ENCODE assay signal across 1 cellular context in genomic region chr19:5693195-5694166, GRCh38.
TF ChIP-seq lines count a peak whose summit lies in the region.

No MANE protein-coding gene starts in this region.

TF ChIP-seq in HepG2, 621 proteins besides CTCF, POLR2A, EP300 and RAD21 (continued from another document and continues in another):
- no peak for TF ChIP-seq NFAT5 (CRISPR knock-in tag; IDR thresholded peaks at IDR 0.05)
- peak; percentile 16; the same call in 1 of the 2 replicates for TF ChIP-seq ZFY (CRISPR knock-in tag; IDR thresholded peaks at IDR 0.05)
- TF ChIP-seq ZNF530 (CRISPR knock-in tag; IDR thresholded peaks at IDR 0.05; ENCODE audit: low read depth), result no peak
- peak; percentile 65; the same call in 1 of the 2 replicates for TF ChIP-seq ZC3H13 (CRISPR knock-in tag; IDR thresholded peaks at IDR 0.05)
- TF ChIP-seq ZNF564 (CRISPR knock-in tag; IDR thresholded peaks at IDR 0.05), result no peak
- no peak for TF ChIP-seq AHDC1 (CRISPR knock-in tag; IDR thresholded peaks at IDR 0.05; ENCODE audit: borderline replicate concordance)
- no peak for TF ChIP-seq HOXA9 (CRISPR knock-in tag; IDR thresholded peaks at IDR 0.05; ENCODE audit: borderline replicate concordance)
- TF ChIP-seq ZNF407 (CRISPR knock-in tag; IDR thresholded peaks at IDR 0.05; ENCODE audit: not compliant biosample characterization), result no peak
- peak; percentile 90 for TF ChIP-seq RBFOX2 (IDR thresholded peaks at IDR 0.05; ENCODE audit: low read depth, low read length)
- TF ChIP-seq SMARCE1 (IDR thresholded peaks at IDR 0.05; ENCODE audit: borderline replicate concordance), result no peak
- TF ChIP-seq JUND (CRISPR knock-in tag; IDR thresholded peaks at IDR 0.05), result no peak
- TF ChIP-seq NR3C1 (CRISPR knock-in tag; IDR thresholded peaks at IDR 0.05), result no peak
- no peak for TF ChIP-seq ZNF878 (CRISPR knock-in tag; IDR thresholded peaks at IDR 0.05)
- no peak for TF ChIP-seq YY1 (IDR thresholded peaks at IDR 0.05; ENCODE audit: insufficient read depth, insufficient replicate concordance, low read depth, low read length)
- no peak for TF ChIP-seq ZNF264 (CRISPR knock-in tag; IDR thresholded peaks at IDR 0.05)
- no peak for TF ChIP-seq ZSCAN29 (CRISPR knock-in tag; conservative IDR thresholded peaks at IDR 0.05)
- no peak for TF ChIP-seq ZNF850 (CRISPR knock-in tag; conservative IDR thresholded peaks at IDR 0.05)
- TF ChIP-seq KLF6 (CRISPR knock-in tag; IDR thresholded peaks at IDR 0.05), result no peak
- TF ChIP-seq, protein P1, sequence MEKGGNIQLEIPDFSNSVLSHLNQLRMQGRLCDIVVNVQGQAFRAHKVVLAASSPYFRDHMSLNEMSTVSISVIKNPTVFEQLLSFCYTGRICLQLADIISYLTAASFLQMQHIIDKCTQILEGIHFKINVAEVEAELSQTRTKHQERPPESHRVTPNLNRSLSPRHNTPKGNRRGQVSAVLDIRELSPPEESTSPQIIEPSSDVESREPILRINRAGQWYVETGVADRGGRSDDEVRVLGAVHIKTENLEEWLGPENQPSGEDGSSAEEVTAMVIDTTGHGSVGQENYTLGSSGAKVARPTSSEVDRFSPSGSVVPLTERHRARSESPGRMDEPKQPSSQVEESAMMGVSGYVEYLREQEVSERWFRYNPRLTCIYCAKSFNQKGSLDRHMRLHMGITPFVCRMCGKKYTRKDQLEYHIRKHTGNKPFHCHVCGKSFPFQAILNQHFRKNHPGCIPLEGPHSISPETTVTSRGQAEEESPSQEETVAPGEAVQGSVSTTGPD (CRISPR knock-in tag; IDR thresholded peaks at IDR 0.05), result no peak
- no peak for TF ChIP-seq MEIS2 (CRISPR knock-in tag; IDR thresholded peaks at IDR 0.05)
- TF ChIP-seq ZNF678 (CRISPR knock-in tag; IDR thresholded peaks at IDR 0.05), result no peak
- TF ChIP-seq BRD4 (CRISPR knock-in tag; IDR thresholded peaks at IDR 0.05), result no peak
- no peak for TF ChIP-seq KAT8 (CRISPR knock-in tag; IDR thresholded peaks at IDR 0.05)
- no peak for TF ChIP-seq SPEN (CRISPR knock-in tag; IDR thresholded peaks at IDR 0.05; ENCODE audit: low read depth)
- TF ChIP-seq DMTF1 (CRISPR knock-in tag; IDR thresholded peaks at IDR 0.05), result no peak
- TF ChIP-seq TBL1XR1 (IDR thresholded peaks at IDR 0.05; ENCODE audit: borderline replicate concordance, low read length, partially characterized antibody), result no peak
- no peak for TF ChIP-seq TARDBP (CRISPR knock-in tag; IDR thresholded peaks at IDR 0.05)
- TF ChIP-seq SRSF9 (IDR thresholded peaks at IDR 0.05; ENCODE audit: borderline replicate concordance, insufficient read depth, low read depth, low read length, poor library complexity, severe bottlenecking), result no peak
- TF ChIP-seq ZNF431 (CRISPR knock-in tag; IDR thresholded peaks at IDR 0.05; ENCODE audit: borderline replicate concordance, low read depth), result no peak
- no peak for TF ChIP-seq ZNF639 (CRISPR knock-in tag; conservative IDR thresholded peaks at IDR 0.05)
- no peak for TF ChIP-seq ZNF644 (CRISPR knock-in tag; IDR thresholded peaks at IDR 0.05; ENCODE audit: low read depth)
